Comparison of ENCODE assay signal across 8 cellular contexts in the genomic region with DNA sequence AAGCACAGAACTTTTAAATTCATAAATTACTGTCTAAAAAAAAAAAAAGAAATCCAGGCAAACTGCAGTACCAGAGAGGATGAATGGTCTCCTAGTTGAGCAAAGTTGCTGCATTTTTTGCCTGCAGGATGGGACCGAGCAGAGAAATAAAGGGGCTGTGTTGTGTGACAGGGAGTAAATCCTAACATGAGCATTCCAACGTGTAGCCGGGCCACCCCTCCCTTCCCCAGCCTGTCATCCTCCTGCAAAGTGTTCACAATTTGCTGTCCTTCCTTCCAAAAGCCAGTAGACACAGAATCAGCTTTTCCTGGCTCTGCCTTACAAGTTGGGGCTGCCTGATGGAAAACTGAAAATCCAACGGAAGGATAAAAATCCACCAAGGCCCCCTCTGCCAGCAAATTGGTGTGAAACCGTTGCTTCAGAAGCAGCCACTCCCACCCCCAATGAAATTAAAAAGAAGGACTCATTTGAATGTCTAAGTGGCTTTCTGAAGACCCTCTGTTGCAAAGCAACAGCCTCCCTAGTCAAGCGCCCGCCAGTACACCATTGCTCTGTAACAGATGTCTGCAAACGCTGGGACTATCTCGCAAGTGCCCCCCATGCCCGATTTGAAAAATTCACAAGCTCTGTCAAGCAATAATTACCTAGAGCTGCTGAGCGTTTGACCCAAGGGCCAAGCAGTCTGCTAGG. TPM values are rescaled to one million over a fixed set of nuclear protein-coding genes. Genes with fewer than 3 reads are reported as not detected.
DNase-seq lines count a peak whose midpoint lies in the region; ATAC-seq and TF ChIP-seq lines count a peak whose summit lies in the region.

No MANE protein-coding gene starts in this region.

- no peak overlapping the region for H3K9ac ChIP-seq in mucosa of stomach (ENCODE audit: low read length)

- peaks cover 0 to 27% (median 0%) of the 10 kb centered on the region in 45 donors for H3K27me3 ChIP-seq in dorsolateral prefrontal cortex
- H3K27me3 ChIP-seq in mucosa of stomach (ENCODE audit: control insufficient read depth, insufficient read depth, low read length) = peaks cover 37% of the 10 kb centered on the region
- H3K27me3 ChIP-seq in vagina = no peaks in the 10 kb centered on the region

- no peak for TF ChIP-seq CTCF in dorsolateral prefrontal cortex (IDR thresholded peaks at IDR 0.05 in 54 of 56, conservative IDR thresholded peaks at IDR 0.05 in 2 of 56; ENCODE audit: low read depth in 1 of 56, partially characterized antibody in 56 of 56)
- TF ChIP-seq CTCF in vagina (IDR thresholded peaks at IDR 0.05) = no peak

- no peak for DNase-seq in Right ventricle myocardium inferior (ENCODE audit: missing footprints)
- DNase-seq in cardiac septum (ENCODE audit: low spot score) = no peak
- DNase-seq in dorsolateral prefrontal cortex = peak in 1 of 10 donors; percentile 48
- DNase-seq in vagina (ENCODE audit: extremely low spot score in 2 of 2) = no peak
- DNase-seq in NOMO-1 (lab: John Stamatoyannopoulos, UW; ENCODE audit: unreplicated experiment in 2 of 2) = no peak
- DNase-seq in NCI-H774 (lab: John Stamatoyannopoulos, UW) = no peak

- H3K27ac ChIP-seq in dorsolateral prefrontal cortex = peak overlapping the region; percentile 11 to 97 (median 93)
- H3K27ac ChIP-seq in vagina = no peak overlapping the region

- TF ChIP-seq POLR2A in vagina (IDR thresholded peaks at IDR 0.05) = no peak

- H3K36me3 ChIP-seq in mucosa of stomach (ENCODE audit: control insufficient read depth, insufficient read depth, low read length) (no peaks in the 10 kb centered on the region), vagina (no peaks in the 10 kb centered on the region)

- ATAC-seq in Right ventricle myocardium inferior (peak; percentile 35), GM19328 (IDR thresholded peaks at IDR 0.05; ENCODE audit: unreplicated experiment) (no peak)

- peak overlapping the region; percentile 56 to 85 (median 72) for H3K4me3 ChIP-seq in dorsolateral prefrontal cortex
- H3K4me3 ChIP-seq in mucosa of stomach (ENCODE audit: low read length) = peak overlapping the region; percentile 25
- H3K4me3 ChIP-seq in vagina = peak overlapping the region; percentile 53 to 59

- intact Hi-C loops in Right ventricle myocardium inferior (cut with DNase I) = no loop called here
- intact Hi-C loops in cardiac septum (cut with DNase I) = no loop called here
- intact Hi-C loops in dorsolateral prefrontal cortex (cut with DNase I) = loop anchor here (5.0 kb wide), 2 partner anchors 58 to 63 kb away; no protein-coding TSS in a partner anchor
- intact Hi-C loops in vagina (cut with DNase I) = no loop called here

- H3K4me1 ChIP-seq in mucosa of stomach (ENCODE audit: control insufficient read depth, insufficient read depth, low read length) (peaks cover 4% of the 10 kb centered on the region), vagina (peaks cover 17% of the 10 kb centered on the region)

- H3K9me3 ChIP-seq in mucosa of stomach (ENCODE audit: control insufficient read depth, low read length) (no peaks in the 10 kb centered on the region), vagina (no peaks in the 10 kb centered on the region)

RNA-seq across cellular contexts. Expression of a gene that starts 0.7 kb away (rescaled TPM):
- total RNA-seq in Right ventricle myocardium inferior (16.0 TPM), cardiac septum (10.8 TPM), dorsolateral prefrontal cortex (100 to 1,000 TPM in 5 of 120 experiments, 10 to 100 TPM in 114, 1 to 10 TPM in 1; 9.0 to 172 (median 40.6) TPM), vagina (53.5 TPM)

Comparison
In these comparisons a context has a peak if more than half of its experiments do, and no peak if none do; other contexts are left out.
1. intact Hi-C loops: an anchor here in dorsolateral prefrontal cortex (5.0 kb wide); none called in Right ventricle myocardium inferior, cardiac septum and vagina.